In the genomic region with DNA sequence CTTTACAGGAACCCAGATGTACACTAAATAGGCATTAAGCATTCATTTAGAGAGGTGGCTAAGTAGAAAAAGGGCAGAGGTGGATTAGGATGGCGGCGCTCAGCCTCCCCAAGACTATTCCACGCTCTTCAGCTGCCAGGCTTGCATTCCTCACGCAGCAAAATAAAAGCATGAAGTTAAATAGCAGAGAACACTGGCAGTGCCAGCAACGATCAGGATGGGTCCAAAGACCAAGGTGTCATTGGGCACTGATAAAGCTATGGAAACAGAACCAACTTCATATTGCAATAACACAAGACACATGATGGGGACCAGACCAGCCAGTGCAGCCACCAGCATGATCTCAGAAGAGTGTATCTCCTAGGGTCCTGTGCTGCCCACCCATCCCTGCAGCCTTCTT, we compare ENCODE assay signal across 2 cellular contexts.
TF ChIP-seq lines count a peak whose summit lies in the region.

No MANE protein-coding gene starts in this region.

TF ChIP-seq in liver, 16 proteins besides CTCF, POLR2A, EP300 and RAD21 (continued from another document):
- TF ChIP-seq, protein P1, sequence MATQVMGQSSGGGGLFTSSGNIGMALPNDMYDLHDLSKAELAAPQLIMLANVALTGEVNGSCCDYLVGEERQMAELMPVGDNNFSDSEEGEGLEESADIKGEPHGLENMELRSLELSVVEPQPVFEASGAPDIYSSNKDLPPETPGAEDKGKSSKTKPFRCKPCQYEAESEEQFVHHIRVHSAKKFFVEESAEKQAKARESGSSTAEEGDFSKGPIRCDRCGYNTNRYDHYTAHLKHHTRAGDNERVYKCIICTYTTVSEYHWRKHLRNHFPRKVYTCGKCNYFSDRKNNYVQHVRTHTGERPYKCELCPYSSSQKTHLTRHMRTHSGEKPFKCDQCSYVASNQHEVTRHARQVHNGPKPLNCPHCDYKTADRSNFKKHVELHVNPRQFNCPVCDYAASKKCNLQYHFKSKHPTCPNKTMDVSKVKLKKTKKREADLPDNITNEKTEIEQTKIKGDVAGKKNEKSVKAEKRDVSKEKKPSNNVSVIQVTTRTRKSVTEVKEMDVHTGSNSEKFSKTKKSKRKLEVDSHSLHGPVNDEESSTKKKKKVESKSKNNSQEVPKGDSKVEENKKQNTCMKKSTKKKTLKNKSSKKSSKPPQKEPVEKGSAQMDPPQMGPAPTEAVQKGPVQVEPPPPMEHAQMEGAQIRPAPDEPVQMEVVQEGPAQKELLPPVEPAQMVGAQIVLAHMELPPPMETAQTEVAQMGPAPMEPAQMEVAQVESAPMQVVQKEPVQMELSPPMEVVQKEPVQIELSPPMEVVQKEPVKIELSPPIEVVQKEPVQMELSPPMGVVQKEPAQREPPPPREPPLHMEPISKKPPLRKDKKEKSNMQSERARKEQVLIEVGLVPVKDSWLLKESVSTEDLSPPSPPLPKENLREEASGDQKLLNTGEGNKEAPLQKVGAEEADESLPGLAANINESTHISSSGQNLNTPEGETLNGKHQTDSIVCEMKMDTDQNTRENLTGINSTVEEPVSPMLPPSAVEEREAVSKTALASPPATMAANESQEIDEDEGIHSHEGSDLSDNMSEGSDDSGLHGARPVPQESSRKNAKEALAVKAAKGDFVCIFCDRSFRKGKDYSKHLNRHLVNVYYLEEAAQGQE (IDR thresholded peaks at IDR 0.05), result peak; percentile 51
- TF ChIP-seq EGR1 (IDR thresholded peaks at IDR 0.05; ENCODE audit: low read depth in 2 of 2) (peak in 1 of 2 donors; percentile 47), FOXA1 (IDR thresholded peaks at IDR 0.05) (no peak), GABPA (IDR thresholded peaks at IDR 0.05 in 1 of 2, conservative IDR thresholded peaks at IDR 0.05 in 1 of 2) (no peak), NR2F2 (IDR thresholded peaks at IDR 0.05) (no peak), SP1 (IDR thresholded peaks at IDR 0.05) (peak; percentile 94), HNF4A (conservative IDR thresholded peaks at IDR 0.05) (peak; percentile 93 to 97), RXRA (IDR thresholded peaks at IDR 0.05) (peak; percentile 34 to 83), MAX (IDR thresholded peaks at IDR 0.05) (peak; percentile 50), YY1 (IDR thresholded peaks at IDR 0.05) (peak; percentile 86), HNF4G (IDR thresholded peaks at IDR 0.05) (peak; percentile 72)
- TF ChIP-seq, protein P2, sequence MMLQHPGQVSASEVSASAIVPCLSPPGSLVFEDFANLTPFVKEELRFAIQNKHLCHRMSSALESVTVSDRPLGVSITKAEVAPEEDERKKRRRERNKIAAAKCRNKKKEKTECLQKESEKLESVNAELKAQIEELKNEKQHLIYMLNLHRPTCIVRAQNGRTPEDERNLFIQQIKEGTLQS (IDR thresholded peaks at IDR 0.05), result no peak
- TF ChIP-seq, protein P3, sequence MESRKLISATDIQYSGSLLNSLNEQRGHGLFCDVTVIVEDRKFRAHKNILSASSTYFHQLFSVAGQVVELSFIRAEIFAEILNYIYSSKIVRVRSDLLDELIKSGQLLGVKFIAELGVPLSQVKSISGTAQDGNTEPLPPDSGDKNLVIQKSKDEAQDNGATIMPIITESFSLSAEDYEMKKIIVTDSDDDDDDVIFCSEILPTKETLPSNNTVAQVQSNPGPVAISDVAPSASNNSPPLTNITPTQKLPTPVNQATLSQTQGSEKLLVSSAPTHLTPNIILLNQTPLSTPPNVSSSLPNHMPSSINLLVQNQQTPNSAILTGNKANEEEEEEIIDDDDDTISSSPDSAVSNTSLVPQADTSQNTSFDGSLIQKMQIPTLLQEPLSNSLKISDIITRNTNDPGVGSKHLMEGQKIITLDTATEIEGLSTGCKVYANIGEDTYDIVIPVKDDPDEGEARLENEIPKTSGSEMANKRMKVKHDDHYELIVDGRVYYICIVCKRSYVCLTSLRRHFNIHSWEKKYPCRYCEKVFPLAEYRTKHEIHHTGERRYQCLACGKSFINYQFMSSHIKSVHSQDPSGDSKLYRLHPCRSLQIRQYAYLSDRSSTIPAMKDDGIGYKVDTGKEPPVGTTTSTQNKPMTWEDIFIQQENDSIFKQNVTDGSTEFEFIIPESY (IDR thresholded peaks at IDR 0.05), result peak; percentile 56

TF ChIP-seq in HepG2, 621 proteins besides CTCF, POLR2A, EP300 and RAD21 (continued from another document):
- TF ChIP-seq HIC2 (CRISPR knock-in tag; IDR thresholded peaks at IDR 0.05; ENCODE audit: low read depth) (no peak), ZNF441 (CRISPR knock-in tag; IDR thresholded peaks at IDR 0.05; ENCODE audit: borderline replicate concordance) (no peak), XRCC5 (optimal IDR thresholded peaks at IDR 0.05; ENCODE audit: low read length) (no peak), ZNF264 (CRISPR knock-in tag; IDR thresholded peaks at IDR 0.05) (no peak), TFDP2 (CRISPR knock-in tag; IDR thresholded peaks at IDR 0.05) (no peak), FIP1L1 (IDR thresholded peaks at IDR 0.05; ENCODE audit: borderline replicate concordance, insufficient read depth, low read depth, low read length) (no peak), ATF2 (CRISPR knock-in tag; IDR thresholded peaks at IDR 0.05) (no peak), ZNF501 (CRISPR knock-in tag; IDR thresholded peaks at IDR 0.05) (no peak)
- TF ChIP-seq, protein P4, sequence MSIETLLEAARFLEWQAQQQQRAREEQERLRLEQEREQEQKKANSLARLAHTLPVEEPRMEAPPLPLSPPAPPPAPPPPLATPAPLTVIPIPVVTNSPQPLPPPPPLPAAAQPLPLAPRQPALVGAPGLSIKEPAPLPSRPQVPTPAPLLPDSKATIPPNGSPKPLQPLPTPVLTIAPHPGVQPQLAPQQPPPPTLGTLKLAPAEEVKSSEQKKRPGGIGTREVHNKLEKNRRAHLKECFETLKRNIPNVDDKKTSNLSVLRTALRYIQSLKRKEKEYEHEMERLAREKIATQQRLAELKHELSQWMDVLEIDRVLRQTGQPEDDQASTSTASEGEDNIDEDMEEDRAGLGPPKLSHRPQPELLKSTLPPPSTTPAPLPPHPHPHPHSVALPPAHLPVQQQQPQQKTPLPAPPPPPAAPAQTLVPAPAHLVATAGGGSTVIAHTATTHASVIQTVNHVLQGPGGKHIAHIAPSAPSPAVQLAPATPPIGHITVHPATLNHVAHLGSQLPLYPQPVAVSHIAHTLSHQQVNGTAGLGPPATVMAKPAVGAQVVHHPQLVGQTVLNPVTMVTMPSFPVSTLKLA (IDR thresholded peaks at IDR 0.05), result no peak
- TF ChIP-seq, protein P5, sequence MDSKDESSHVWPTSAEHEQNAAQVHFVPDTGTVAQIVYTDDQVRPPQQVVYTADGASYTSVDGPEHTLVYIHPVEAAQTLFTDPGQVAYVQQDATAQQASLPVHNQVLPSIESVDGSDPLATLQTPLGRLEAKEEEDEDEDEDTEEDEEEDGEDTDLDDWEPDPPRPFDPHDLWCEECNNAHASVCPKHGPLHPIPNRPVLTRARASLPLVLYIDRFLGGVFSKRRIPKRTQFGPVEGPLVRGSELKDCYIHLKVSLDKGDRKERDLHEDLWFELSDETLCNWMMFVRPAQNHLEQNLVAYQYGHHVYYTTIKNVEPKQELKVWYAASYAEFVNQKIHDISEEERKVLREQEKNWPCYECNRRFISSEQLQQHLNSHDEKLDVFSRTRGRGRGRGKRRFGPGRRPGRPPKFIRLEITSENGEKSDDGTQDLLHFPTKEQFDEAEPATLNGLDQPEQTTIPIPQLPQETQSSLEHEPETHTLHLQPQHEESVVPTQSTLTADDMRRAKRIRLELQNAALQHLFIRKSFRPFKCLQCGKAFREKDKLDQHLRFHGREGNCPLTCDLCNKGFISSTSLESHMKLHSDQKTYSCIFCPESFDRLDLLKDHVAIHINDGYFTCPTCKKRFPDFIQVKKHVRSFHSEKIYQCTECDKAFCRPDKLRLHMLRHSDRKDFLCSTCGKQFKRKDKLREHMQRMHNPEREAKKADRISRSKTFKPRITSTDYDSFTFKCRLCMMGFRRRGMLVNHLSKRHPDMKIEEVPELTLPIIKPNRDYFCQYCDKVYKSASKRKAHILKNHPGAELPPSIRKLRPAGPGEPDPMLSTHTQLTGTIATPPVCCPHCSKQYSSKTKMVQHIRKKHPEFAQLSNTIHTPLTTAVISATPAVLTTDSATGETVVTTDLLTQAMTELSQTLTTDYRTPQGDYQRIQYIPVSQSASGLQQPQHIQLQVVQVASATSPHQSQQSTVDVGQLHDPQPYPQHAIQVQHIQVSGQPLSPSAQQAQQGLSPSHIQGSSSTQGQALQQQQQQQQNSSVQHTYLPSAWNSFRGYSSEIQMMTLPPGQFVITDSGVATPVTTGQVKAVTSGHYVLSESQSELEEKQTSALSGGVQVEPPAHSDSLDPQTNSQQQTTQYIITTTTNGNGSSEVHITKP (CRISPR knock-in tag; IDR thresholded peaks at IDR 0.05; ENCODE audit: low read depth), result no peak
